ENCODE assay signal across 9 cellular contexts in the genomic region with DNA sequence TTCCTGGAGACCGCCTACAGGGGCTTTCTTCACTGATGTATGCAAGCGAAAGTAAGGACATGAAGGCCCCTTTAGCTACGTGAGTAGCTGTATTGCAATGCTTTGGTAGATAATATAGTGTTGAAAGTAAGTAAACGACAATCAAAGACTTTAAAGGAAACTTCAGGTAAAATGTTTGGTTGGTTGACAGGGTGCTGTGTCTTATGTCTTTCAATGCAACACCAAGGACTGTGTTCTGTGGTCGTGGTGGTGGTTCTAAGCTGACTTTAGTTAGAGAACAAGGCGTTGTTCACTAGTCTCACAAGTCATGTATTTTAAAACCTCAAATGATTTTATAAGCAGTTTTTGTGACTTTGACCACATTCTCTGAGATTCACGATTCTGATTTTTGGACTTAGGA.
"Had no signal": no experiment of that assay in that cellular context is flagged by ENCODE, and none has a peak within 500 bp of the region (broad histone marks: within the 10 kb centered on the region; RNA-seq: fewer than 3 reads in every experiment).

No MANE protein-coding gene starts in this region.

- H3K9me3 Mint-ChIP-seq: nephron progenitor cell had no signal

- H3K4me3 ChIP-seq: heart left ventricle, mucosa of descending colon, psoas muscle, tibial nerve had no signal

- H3K9me3 ChIP-seq: heart left ventricle, mucosa of descending colon, psoas muscle, tibial nerve had no signal

- DNase-seq: activated CD8-positive, alpha-beta memory T cell treated with anti-CD3 and anti-CD28 coated beads, Interleukin-2, amount 50 U/mL, for 48 hours; heart left ventricle; mucosa of descending colon; nephron progenitor cell; psoas muscle; stimulated activated CD4-positive, alpha-beta T cell treated with anti-CD3 and anti-CD28 coated beads, Interleukin-12 subunit alpha, Interleukin-12 subunit beta, amount 100 ng/mL, for 4 hours; stimulated activated CD4-positive, alpha-beta T cell treated with anti-CD3 and anti-CD28 coated beads, Interleukin-4, amount 100 ng/mL, for 24 hours had no signal

- H3K4me3 Mint-ChIP-seq: nephron progenitor cell had no signal

- ATAC-seq: heart left ventricle, mucosa of descending colon, psoas muscle had no signal

- H3K27ac ChIP-seq: heart left ventricle, psoas muscle, tibial nerve, VCaP had no signal

- H3K27ac Mint-ChIP-seq: nephron progenitor cell had no signal

- H3K27me3 ChIP-seq: heart left ventricle, tibial nerve had no signal
